Comparison of ENCODE assay signal across 23 cellular contexts in the genomic region with DNA sequence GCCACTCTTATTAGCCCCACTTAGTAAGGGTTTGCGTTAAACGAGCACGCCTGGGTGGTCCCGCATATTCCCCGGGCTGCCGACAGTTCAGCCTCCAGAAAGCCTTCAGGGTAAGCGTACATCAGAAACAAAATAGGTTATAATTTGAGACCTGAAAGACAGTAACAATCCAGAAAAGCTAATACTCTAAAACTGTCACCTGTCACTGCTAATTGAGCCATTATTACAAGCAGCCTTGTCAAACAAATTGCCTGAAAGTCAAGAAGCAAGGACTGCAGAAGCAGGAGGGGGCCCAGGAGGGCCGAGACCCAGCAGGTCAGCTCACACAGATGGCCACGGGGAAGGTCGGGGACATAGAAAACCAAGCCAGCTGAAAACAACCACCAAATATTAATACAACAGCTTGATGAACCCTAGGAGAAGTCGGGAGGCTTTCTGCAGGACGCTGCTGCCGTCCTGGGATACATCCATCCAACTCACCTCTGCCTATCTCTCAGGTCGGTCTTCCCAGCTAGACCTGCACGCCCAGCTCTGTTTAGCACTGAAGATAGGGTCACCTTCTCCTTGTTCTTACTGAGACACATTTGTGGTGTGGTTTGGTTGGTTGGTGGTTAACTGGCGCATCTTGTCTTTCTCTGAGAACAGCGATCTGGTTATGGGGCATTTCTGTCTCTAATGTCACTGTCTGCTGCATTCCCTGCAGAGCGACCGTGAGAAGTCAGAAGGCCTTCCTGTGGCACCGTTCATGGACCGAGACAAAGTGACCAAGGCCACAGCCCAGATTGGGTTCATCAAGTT.
"Had no signal": no experiment of that assay in that cellular context is flagged by ENCODE, and none has a peak within 500 bp of the region (broad histone marks: within the 10 kb centered on the region; RNA-seq: fewer than 3 reads in every experiment).

No MANE protein-coding gene starts in this region.

- H3K9me3 ChIP-seq: gastroesophageal sphincter, suprapubic skin, tibial artery had no signal

- H3K4me1 ChIP-seq: gastroesophageal sphincter, suprapubic skin, tibial artery had no signal

- H3K27ac ChIP-seq: brain microvascular endothelial cell, gastroesophageal sphincter, hepatocyte, suprapubic skin, tibial artery had no signal

- ATAC-seq: activated CD8-positive, alpha-beta T cell treated with anti-CD3 and anti-CD28 coated beads, Interleukin-2, amount 10 ng/mL, durations not matched to agents 7 days and 5 days; effector memory CD8-positive, alpha-beta T cell; gastroesophageal sphincter; left colon; right cardiac atrium; T-helper 17 cell had no signal

- H3K4me1 Mint-ChIP-seq: activated B cell treated with CpG ODN at 0.5 μM for 24 hours, mesothelial cell of epicardium had no signal

- H3K27me3 Mint-ChIP-seq: activated B cell treated with CpG ODN at 0.5 μM for 24 hours; activated naive CD8-positive, alpha-beta T cell treated with anti-CD3 and anti-CD28 coated beads, Interleukin-2, amount 10 ng/mL, durations not matched to agents 7 days and 5 days; naive B cell; T-helper 17 cell had no signal

- DNase-seq: activated B cell treated with CpG ODN at 0.5 μM for 24 hours; activated CD4-positive, alpha-beta T cell treated with anti-CD3 and anti-CD28 coated beads, Interleukin-2, amount 50 U/mL, for 1 hour; activated CD8-positive, alpha-beta T cell treated with anti-CD3 and anti-CD28 coated beads, Interleukin-2, amount 10 ng/mL, durations not matched to agents 7 days and 5 days; activated effector memory CD4-positive, alpha-beta T cell treated with anti-CD3 and anti-CD28 coated beads, Interleukin-2, amount 50 U/mL, for 16 hours; activated naive CD4-positive, alpha-beta T cell treated with anti-CD3 and anti-CD28 coated beads for 36 hours; activated naive CD8-positive, alpha-beta T cell treated with anti-CD3 and anti-CD28 coated beads, Interleukin-2, amount 10 ng/mL, durations not matched to agents 7 days and 5 days; brain microvascular endothelial cell; cortex of kidney; effector memory CD8-positive, alpha-beta T cell; left colon; naive B cell; right cardiac atrium; stimulated activated CD4-positive, alpha-beta T cell treated with anti-CD3 and anti-CD28 coated beads, Interleukin-15, amount 100 ng/mL, for 24 hours; stimulated activated CD4-positive, alpha-beta T cell treated with anti-CD3 and anti-CD28 coated beads, Interleukin-2, amount 100 ng/mL, for 24 hours; stimulated activated naive CD4-positive, alpha-beta T cell; T-helper 17 cell; T1000; tibial artery had no signal

- H3K4me3 ChIP-seq: gastroesophageal sphincter, hepatocyte, suprapubic skin, tibial artery had no signal

- H3K36me3 Mint-ChIP-seq: naive B cell had no signal

- H3K27ac Mint-ChIP-seq: activated B cell treated with CpG ODN at 0.5 μM for 24 hours; activated CD8-positive, alpha-beta T cell treated with anti-CD3 and anti-CD28 coated beads, Interleukin-2, amount 10 ng/mL, durations not matched to agents 7 days and 5 days; activated naive CD4-positive, alpha-beta T cell treated with anti-CD3 and anti-CD28 coated beads for 36 hours; activated naive CD8-positive, alpha-beta T cell treated with anti-CD3 and anti-CD28 coated beads, Interleukin-2, amount 10 ng/mL, durations not matched to agents 7 days and 5 days; activated T-helper 1 cell treated with anti-CD3 and anti-CD28 coated beads, Interleukin-12 subunit alpha, Interleukin-12 subunit beta, Interleukin-2, Interleukin-4 antibody, amounts not matched to agents 30 ng/mL and 10 ng/mL and 1 ng/mL, durations not matched to agents 14 hours and 24 hours and 36 hours; mesothelial cell of epicardium; T-helper 17 cell had no signal

- H3K4me3 Mint-ChIP-seq: activated B cell treated with CpG ODN at 0.5 μM for 24 hours; activated CD8-positive, alpha-beta T cell treated with anti-CD3 and anti-CD28 coated beads, Interleukin-2, amount 10 ng/mL, durations not matched to agents 7 days and 5 days; activated naive CD4-positive, alpha-beta T cell treated with anti-CD3 and anti-CD28 coated beads for 36 hours; activated naive CD8-positive, alpha-beta T cell treated with anti-CD3 and anti-CD28 coated beads, Interleukin-2, amount 10 ng/mL, durations not matched to agents 7 days and 5 days; activated T-helper 1 cell treated with anti-CD3 and anti-CD28 coated beads, Interleukin-12 subunit alpha, Interleukin-12 subunit beta, Interleukin-2, Interleukin-4 antibody, amounts not matched to agents 30 ng/mL and 10 ng/mL and 1 ng/mL, durations not matched to agents 14 hours and 24 hours and 36 hours; effector memory CD8-positive, alpha-beta T cell; mesothelial cell of epicardium; naive B cell; T-helper 17 cell had no signal

- H3K36me3 ChIP-seq: brain microvascular endothelial cell had no signal

- H3K9me3 Mint-ChIP-seq: activated B cell treated with CpG ODN at 0.5 μM for 24 hours; activated naive CD4-positive, alpha-beta T cell treated with anti-CD3 and anti-CD28 coated beads for 36 hours; activated naive CD8-positive, alpha-beta T cell treated with anti-CD3 and anti-CD28 coated beads, Interleukin-2, amount 10 ng/mL, durations not matched to agents 7 days and 5 days; activated T-helper 1 cell treated with anti-CD3 and anti-CD28 coated beads, Interleukin-12 subunit alpha, Interleukin-12 subunit beta, Interleukin-2, Interleukin-4 antibody, amounts not matched to agents 30 ng/mL and 10 ng/mL and 1 ng/mL, durations not matched to agents 14 hours and 24 hours and 36 hours; effector memory CD8-positive, alpha-beta T cell; mesothelial cell of epicardium had no signal

- H3K27me3 ChIP-seq: brain microvascular endothelial cell, gastroesophageal sphincter, hepatocyte, suprapubic skin, tibial artery had no signal
